ENCODE assay signal across 17 cellular contexts in the genomic region with DNA sequence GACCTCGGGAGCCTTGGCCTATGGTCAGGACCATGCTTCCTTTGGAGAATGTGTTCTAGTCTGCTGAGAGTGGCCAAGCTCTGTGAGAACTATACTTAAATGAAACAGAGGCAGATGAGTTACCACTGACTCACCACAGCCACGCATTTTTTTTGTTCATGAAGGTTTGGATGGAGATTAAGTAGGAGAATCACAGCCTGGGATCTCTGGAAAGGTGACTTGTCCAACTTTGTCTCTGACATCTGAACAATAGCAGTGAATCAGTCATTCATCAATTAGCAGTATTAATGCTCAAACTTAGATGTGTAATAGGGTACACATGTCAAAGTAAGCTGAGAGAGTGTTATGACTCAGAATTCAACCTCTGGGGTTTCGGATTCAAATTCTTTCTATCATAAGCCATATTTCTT.
DNase-seq lines count a peak whose midpoint lies in the region; ATAC-seq, FAIRE-seq and TF ChIP-seq lines count a peak whose summit lies in the region.
"Had no signal": no experiment of that assay in that cellular context is flagged by ENCODE, and none has a peak within 500 bp of the region (broad histone marks: within the 10 kb centered on the region; RNA-seq: fewer than 3 reads in every experiment).

No MANE protein-coding gene starts in this region.

- H3K9me3 ChIP-seq in MG63 (no peaks in the 10 kb centered on the region), endothelial cell of umbilical vein (replicated peaks; ENCODE audit: control insufficient read depth, insufficient read depth, low read length) (no peaks in the 10 kb centered on the region)
- H3K9me3 ChIP-seq: prostate gland had no signal

- no peaks in the 10 kb centered on the region for H3K79me2 ChIP-seq in endothelial cell of umbilical vein (ENCODE audit: control insufficient read depth, insufficient read depth, low read length)

- H3K27ac ChIP-seq in endothelial cell of umbilical vein (ENCODE audit: insufficient read depth, low read depth, low read length) = peak overlapping the region; percentile 92
- H3K27ac ChIP-seq: prostate gland had no signal

- H3K36me3 ChIP-seq in MG63 = no peaks in the 10 kb centered on the region
- H3K36me3 ChIP-seq in endothelial cell of umbilical vein (ENCODE audit: control insufficient read depth in 2 of 2, extremely low read depth in 1 of 2, insufficient read depth in 2 of 2, low read length in 2 of 2) = no peaks in the 10 kb centered on the region
- H3K36me3 ChIP-seq: prostate gland had no signal

- no peak for TF ChIP-seq POLR2A in endothelial cell of umbilical vein (IDR thresholded peaks at IDR 0.05; ENCODE audit: low read depth, low read length)

- no peak overlapping the region for H3K9ac ChIP-seq in endothelial cell of umbilical vein (replicated peaks; ENCODE audit: extremely low read depth, insufficient read depth, low read length)

- no peak for TF ChIP-seq CTCF in endothelial cell of umbilical vein (IDR thresholded peaks at IDR 0.05; ENCODE audit: extremely low read depth in 1 of 2, insufficient read depth in 1 of 2, low read depth in 1 of 2, low read length in 2 of 2)
- no peak for TF ChIP-seq CTCF in GM13977 (IDR thresholded peaks at IDR 0.05; ENCODE audit: extremely low read depth, insufficient read depth, missing control alignments)

- H2AFZ ChIP-seq in endothelial cell of umbilical vein (ENCODE audit: low read depth, low read length) = peak overlapping the region; percentile 35

- dilution Hi-C loops in endothelial cell of umbilical vein (cut with MboI; ENCODE audit: extremely low pct_ligation_motif_present, low sequenced_read_pairs) = loop anchor here (25.0 kb wide), 1 partner anchor 244 kb away; no protein-coding TSS in a partner anchor

- no peaks in the 10 kb centered on the region for H4K20me1 ChIP-seq in endothelial cell of umbilical vein (replicated peaks; ENCODE audit: control insufficient read depth, extremely low read depth, insufficient read depth, low read length)

- CTCF ChIA-PET in endothelial cell of umbilical vein (lab: Charles Lee) = interaction anchor here (0.9 to 1.8 kb wide), 4 partner anchors 46 to 928 kb away, joined by 3 to 7 read pairs (median 5); no protein-coding TSS in a partner anchor

- peak; percentile 62 for FAIRE-seq in endothelial cell of umbilical vein (lab: Jason Lieb, UNC)

- H3K27me3 ChIP-seq in MG63 (no peaks in the 10 kb centered on the region), endothelial cell of umbilical vein (ENCODE audit: control insufficient read depth in 2 of 2, insufficient read depth in 2 of 2, low read length in 2 of 2) (no peaks in the 10 kb centered on the region)

- DNase-seq in ELR (ENCODE audit: low read depth) (peak; percentile 87), MG63 (peak; percentile 68), endothelial cell of umbilical vein (ENCODE audit: low read depth, low spot score) (peak; percentile 76), non-pigmented ciliary epithelial cell (ENCODE audit: low read depth) (peak; percentile 42), NCI-H226 (no peak), GM13977 (ENCODE audit: low spot score) (no peak)
- DNase-seq: activated CD8-positive, alpha-beta T cell treated with anti-CD3 and anti-CD28 coated beads for 36 hours; activated effector memory CD4-positive, alpha-beta T cell treated with anti-CD3 and anti-CD28 coated beads, Interleukin-2, amount 50 U/mL, for 16 hours; central memory CD4-positive, alpha-beta T cell; immature natural killer cell; NCI-H1436; NCI-H510A; stimulated activated naive CD4-positive, alpha-beta T cell treated with Interleukin-2 at 50 U/mL for 16 hours; T1000 had no signal

- no peak overlapping the region for H3K4me2 ChIP-seq in endothelial cell of umbilical vein (ENCODE audit: insufficient read depth, low read length)

- no TSS peak for BruUV-seq in endothelial cell of umbilical vein (replicated peaks; lab: Mats Ljungman, UMichigan)

- H3K4me3 ChIP-seq in MG63 = no peak overlapping the region
- H3K4me3 ChIP-seq in endothelial cell of umbilical vein (replicated peaks in 1 of 3; ENCODE audit: insufficient read depth in 1 of 3, low read depth in 1 of 3, low read length in 3 of 3) = no peak overlapping the region
- H3K4me3 ChIP-seq: prostate gland had no signal

- POLR2A ChIA-PET in endothelial cell of umbilical vein (lab: Charles Lee) = no interaction called here

- in situ Hi-C loops in GM13977 (cut with MboI; ENCODE audit: low pct_unique_long_range_greater_than_20kb, low sequenced_read_pairs, unreplicated experiment) = no loop called here

- intact Hi-C loops in endothelial cell of umbilical vein (cut with micrococcal nuclease) = no loop called here

- peaks cover 59% of the 10 kb centered on the region for H3K4me1 ChIP-seq in endothelial cell of umbilical vein (ENCODE audit: control insufficient read depth, extremely low read depth, insufficient read depth, low read length)
- H3K4me1 ChIP-seq: prostate gland had no signal

- ATAC-seq in HG03280 (IDR thresholded peaks at IDR 0.05; ENCODE audit: unreplicated experiment) (no peak), HG03108 (IDR thresholded peaks at IDR 0.05; ENCODE audit: unreplicated experiment) (no peak)
- ATAC-seq: activated CD8-positive, alpha-beta T cell treated with anti-CD3 and anti-CD28 coated beads for 36 hours had no signal

- H3K9me1 ChIP-seq in endothelial cell of umbilical vein (replicated peaks; ENCODE audit: control insufficient read depth, extremely low read depth, insufficient read depth, low read length) = no peaks in the 10 kb centered on the region

TF ChIP-seq in endothelial cell of umbilical vein, 7 proteins besides CTCF, POLR2A, EP300 and RAD21:
- TF ChIP-seq MAX (IDR thresholded peaks at IDR 0.05; ENCODE audit: insufficient read depth, insufficient read length) (no peak), FOS (IDR thresholded peaks at IDR 0.05; ENCODE audit: borderline replicate concordance, insufficient read depth, low read length) (peak; percentile 91), EZH2 (IDR thresholded peaks at IDR 0.05; ENCODE audit: borderline replicate concordance, low read depth, low read length, severe bottlenecking) (no peak), GATA2 (IDR thresholded peaks at IDR 0.05; ENCODE audit: insufficient read depth, insufficient read length, low read depth, low read length) (peak; percentile 87), MYC (IDR thresholded peaks at IDR 0.05; ENCODE audit: low read depth, low read length) (no peak), POLR2AphosphoS5 (IDR thresholded peaks at IDR 0.05; ENCODE audit: insufficient read depth, low read depth, low read length) (no peak), JUN (IDR thresholded peaks at IDR 0.05; ENCODE audit: borderline replicate concordance, insufficient read depth, insufficient read length, low read depth) (peak; percentile 23)

Comparison
In these comparisons a context has a peak if more than half of its experiments do, and no peak if none do; other contexts are left out.
1. DNase-seq: peak in ELR (single experiment), MG63 (single experiment), endothelial cell of umbilical vein (single experiment) and non-pigmented ciliary epithelial cell (single experiment); none in NCI-H226 (single experiment) and GM13977 (single experiment).